16 cellular contexts compared by ENCODE assay signal in genomic region chr20:22680031-22680740, GRCh38.
"Had no signal": no experiment of that assay in that cellular context is flagged by ENCODE, and none has a peak within 500 bp of the region (broad histone marks: within the 10 kb centered on the region; RNA-seq: fewer than 3 reads in every experiment).

No MANE protein-coding gene starts in this region.

- H3K27ac ChIP-seq: gastrocnemius medialis, heart right ventricle, vagina had no signal

- DNase-seq: effector memory CD4-positive, alpha-beta T cell; gastrocnemius medialis; heart right ventricle; islet precursor cell; mesendoderm; naive thymus-derived CD4-positive, alpha-beta T cell; nephron progenitor cell; posterior cingulate gyrus; right cardiac atrium; stimulated activated CD4-positive, alpha-beta T cell treated with anti-CD3 and anti-CD28 coated beads, Interleukin-2, amount 100 ng/mL, for 48 hours; stimulated activated naive CD4-positive, alpha-beta T cell treated with Interleukin-2 at 50 U/mL for 16 hours had no signal

- H3K27me3 ChIP-seq: vagina had no signal

- H3K36me3 ChIP-seq: gastrocnemius medialis, heart right ventricle, vagina had no signal

- H3K9me3 ChIP-seq: gastrocnemius medialis, vagina had no signal

- ATAC-seq: esophagus mucosa; gastrocnemius medialis; heart right ventricle; left lobe of liver; naive thymus-derived CD4-positive, alpha-beta T cell; right cardiac atrium had no signal

- H3K4me1 ChIP-seq: gastrocnemius medialis, vagina had no signal

- FAIRE-seq: endometrium had no signal

- H3K4me3 ChIP-seq: gastrocnemius medialis, heart right ventricle, smooth muscle cell, vagina had no signal
